In genomic region chr20:32277361-32278198, GRCh38 we compare ENCODE assay signal across 8 cellular contexts. TPM values are rescaled to one million over a fixed set of nuclear protein-coding genes. Genes with fewer than 3 reads are reported as not detected.
DNase-seq lines count a peak whose midpoint lies in the region; ATAC-seq, FAIRE-seq and TF ChIP-seq lines count a peak whose summit lies in the region.

Gene KIF3B (plus strand): TSS chr20:32277651. CDS start chr20:32309778, 32,127 bp downstream.

- H3K27me3 Mint-ChIP-seq in progenitor cell of endocrine pancreas, result peaks cover 10% of the 10 kb centered on the region

- H3K4me1 ChIP-seq in upper lobe of left lung, result peaks cover 8 to 21% (median 13%) of the 10 kb centered on the region in 4 donors

- peak within 1 kb of the TSS; percentile 74 to 80 (median 79) for H3K4me3 ChIP-seq in upper lobe of left lung

- H3K9me3 ChIP-seq in upper lobe of left lung, result no peaks in the 10 kb centered on the region

- H3K9me3 Mint-ChIP-seq in progenitor cell of endocrine pancreas (ENCODE audit: low read depth), result peaks cover 3% of the 10 kb centered on the region

- H3K27ac Mint-ChIP-seq in progenitor cell of endocrine pancreas, result peak within 1 kb of the TSS; percentile 91

- TF ChIP-seq POLR2A in GM12892 (IDR thresholded peaks at IDR 0.05; ENCODE audit: low read depth, low read length) (no peak), upper lobe of left lung (IDR thresholded peaks at IDR 0.05) (peak in 2 of 4 donors; percentile 55 to 62)

- peak; percentile 94 for FAIRE-seq in GM12892 (lab: Jason Lieb, UNC)

- peak within 1 kb of the TSS; percentile 85 for H3K4me3 Mint-ChIP-seq in progenitor cell of endocrine pancreas (ENCODE audit: low read depth)

- TF ChIP-seq CTCF in progenitor cell of endocrine pancreas (IDR thresholded peaks at IDR 0.05; ENCODE audit: unreplicated experiment) (no peak), upper lobe of left lung (IDR thresholded peaks at IDR 0.05) (peak in 1 of 6 experiments; percentile 22)

- H3K36me3 Mint-ChIP-seq in progenitor cell of endocrine pancreas (ENCODE audit: insufficient read depth), result peaks cover 3% of the 10 kb centered on the region

- peaks cover 11% of the 10 kb centered on the region for H3K4me1 Mint-ChIP-seq in progenitor cell of endocrine pancreas (ENCODE audit: low read depth)

- DNase-seq in GM12892 (ENCODE audit: insufficient read length) (peak; percentile 92), NCI-H1694 treated with DMSO at 0.1 percent for 48 hours (lab: John Stamatoyannopoulos, UW) (peak; percentile 83), T-helper 2 cell (peak; percentile 62 to 94 (median 82)), amygdala (lab: John Stamatoyannopoulos, UW) (peak; percentile 30 to 89 (median 78)), left ventricle myocardium superior (peak; percentile 90), progenitor cell of endocrine pancreas (ENCODE audit: low spot score, unreplicated experiment) (peak; percentile 75), upper lobe of left lung (peak; percentile 91)

- no peaks in the 10 kb centered on the region for H3K27me3 ChIP-seq in upper lobe of left lung

- intact Hi-C loops in left ventricle myocardium superior (cut with micrococcal nuclease), result no loop called here

- peak in 1 of 4 donors; percentile 22 for TF ChIP-seq EP300 in upper lobe of left lung (IDR thresholded peaks at IDR 0.05)

- ATAC-seq in HG02870 (IDR thresholded peaks at IDR 0.05; ENCODE audit: unreplicated experiment) (peak; percentile 47), left ventricle myocardium superior (peak; percentile 96), upper lobe of left lung (ENCODE audit: low FRiP score in 2 of 2) (peak; percentile 86 to 96)

- no peaks in the 10 kb centered on the region for H3K36me3 ChIP-seq in upper lobe of left lung

- WGBS in upper lobe of left lung, 2 donors, result 8 to 13% methylated on average over 3 to 24 of the region's 62 CpGs

- H3K27ac ChIP-seq in upper lobe of left lung, result peak within 1 kb of the TSS; percentile 71 to 83 (median 82)

RNA-seq across cellular contexts. Expression of gene KIF3B, which starts in this region (rescaled TPM):
- 13.7 TPM for polyA plus RNA-seq in GM12892 (2012; ENCODE audit: missing spikeins)
- 9.1 TPM for total RNA-seq in left ventricle myocardium superior
- 60.2 and 61.6 TPM in 2 replicates for total RNA-seq in progenitor cell of endocrine pancreas
- total RNA-seq in upper lobe of left lung, result 10 to 100 TPM; 14.7 to 37.5 (median 26.7) TPM

Comparison
In these comparisons a context has a peak if more than half of its experiments do, and no peak if none do; other contexts are left out.
1. Peak in every context shown above with its lines: DNase-seq, ATAC-seq, H3K4me3 ChIP-seq and H3K27ac ChIP-seq.